9 cellular contexts compared by ENCODE assay signal in the genomic region with DNA sequence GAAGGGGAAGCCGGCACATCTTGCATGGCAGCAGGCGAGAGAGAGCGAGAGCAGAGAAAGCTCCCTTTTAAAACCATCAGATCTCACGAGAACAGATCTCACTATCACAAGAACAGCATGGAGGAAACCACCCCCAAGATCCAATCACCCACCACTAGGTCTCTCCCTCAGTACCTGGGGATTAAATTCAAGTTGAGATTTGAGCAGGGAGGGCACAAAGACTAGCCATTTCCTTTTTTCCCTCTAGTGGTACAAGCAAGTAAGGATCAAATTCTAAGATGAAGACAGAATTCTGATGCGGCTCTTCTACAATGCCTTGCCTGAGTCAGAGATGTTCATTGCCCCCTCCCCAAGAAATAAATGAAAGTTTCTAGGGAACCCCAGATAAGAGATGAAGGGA. TPM values are rescaled to one million over a fixed set of nuclear protein-coding genes. Genes with fewer than 3 reads are reported as not detected.
DNase-seq lines count a peak whose midpoint lies in the region; ATAC-seq, FAIRE-seq and TF ChIP-seq lines count a peak whose summit lies in the region.
"Had no signal": no experiment of that assay in that cellular context is flagged by ENCODE, and none has a peak within 500 bp of the region (broad histone marks: within the 10 kb centered on the region; RNA-seq: fewer than 3 reads in every experiment).

No MANE protein-coding gene starts in this region.

- no peaks in the 10 kb centered on the region for H3K9me3 ChIP-seq in CD4-positive, alpha-beta memory T cell (ENCODE audit: control insufficient read depth in 1 of 2, low read length in 2 of 2)
- no peaks in the 10 kb centered on the region for H3K9me3 ChIP-seq in GM23248 (ENCODE audit: low read depth)
- H3K9me3 ChIP-seq in suprapubic skin = no peaks in the 10 kb centered on the region

- CTCF ChIA-PET in CD4-positive, alpha-beta memory T cell (lab: Charles Lee; ENCODE audit: partially characterized antibody) = interaction anchor here (0.8 to 4.0 kb wide), 5 partner anchors 11 to 166 kb away, joined by 3 to 21 read pairs (median 5); no protein-coding TSS in a partner anchor
- CTCF ChIA-PET in activated B cell treated with CpG ODN at 0.5 μM for 24 hours (lab: Charles Lee) = interaction anchor here (2.2 kb wide), 1 partner anchor 243 kb away, joined by 8 read pairs; no protein-coding TSS in a partner anchor

- TF ChIP-seq EP300 in suprapubic skin (IDR thresholded peaks at IDR 0.05) = no peak

- no peaks in the 10 kb centered on the region for H3K36me3 ChIP-seq in CD4-positive, alpha-beta memory T cell (ENCODE audit: insufficient read depth, low read length)
- H3K36me3 ChIP-seq in GM23248 (ENCODE audit: low read depth) (no peaks in the 10 kb centered on the region), suprapubic skin (no peaks in the 10 kb centered on the region)

- H3K9me2 ChIP-seq in GM23248 (ENCODE audit: insufficient read depth) = no peaks in the 10 kb centered on the region

- no peaks in the 10 kb centered on the region for H3K27me3 Mint-ChIP-seq in CD4-positive, alpha-beta memory T cell
- no peaks in the 10 kb centered on the region for H3K27me3 Mint-ChIP-seq in activated B cell treated with CpG ODN at 0.5 μM for 24 hours

- peak; percentile 45 for ATAC-seq in activated B cell treated with CpG ODN at 0.5 μM for 24 hours (ENCODE audit: low read depth)

- H3K27ac ChIP-seq in CD4-positive, alpha-beta memory T cell (ENCODE audit: low read depth, low read length) = no peak overlapping the region
- no peak overlapping the region for H3K27ac ChIP-seq in GM23248
- no peak overlapping the region for H3K27ac ChIP-seq in suprapubic skin

- no peak for FAIRE-seq in D721Med (lab: Jason Lieb, UNC)

- no peak overlapping the region for H2AFZ ChIP-seq in GM23248

- H3K79me2 ChIP-seq in GM23248 (ENCODE audit: insufficient read depth) = no peaks in the 10 kb centered on the region

- 93 to 95% methylated on average over 5 of the region's 5 CpGs for WGBS in GM23248 (ENCODE audit: low coverage in 1 of 2, low lambda C conversion rate in 2 of 2, missing lambda C conversion rate in 2 of 2), 2 experiments
- 78% methylated on average over 5 of the region's 5 CpGs for WGBS in suprapubic skin

- DNase-seq in CD4-positive, alpha-beta memory T cell = peak in 4 of 5 donors; percentile 7 to 28 (median 21)
- DNase-seq in GM23248 (peak; percentile 37), activated B cell treated with CpG ODN at 0.5 μM for 24 hours (no peak), iPS-NIHi7 (ENCODE audit: extremely low spot score) (peak; percentile 54), suprapubic skin (ENCODE audit: low spot score in 2 of 2) (no peak), EL (no peak), D721Med (ENCODE audit: insufficient read length, low spot score) (no peak), globus pallidus (ENCODE audit: low spot score) (no peak)
- DNase-seq: occipital lobe had no signal

- H3K9me3 Mint-ChIP-seq in CD4-positive, alpha-beta memory T cell = peaks cover 0 to 2% (median 0%) of the 10 kb centered on the region in 8 donors
- no peaks in the 10 kb centered on the region for H3K9me3 Mint-ChIP-seq in activated B cell treated with CpG ODN at 0.5 μM for 24 hours

- peaks cover 24% of the 10 kb centered on the region for H3F3A ChIP-seq in GM23248 (ENCODE audit: insufficient read depth)

- no peak overlapping the region for H3K4me2 ChIP-seq in GM23248 (ENCODE audit: unreplicated experiment)

- no peak for TF ChIP-seq CTCF in activated B cell treated with CpG ODN at 0.5 μM for 24 hours (IDR thresholded peaks at IDR 0.05)
- TF ChIP-seq CTCF in suprapubic skin (IDR thresholded peaks at IDR 0.05) = no peak
- no peak for TF ChIP-seq CTCF in D721Med (IDR thresholded peaks at IDR 0.05; ENCODE audit: insufficient read depth, missing control alignments)

- H3K36me3 Mint-ChIP-seq in CD4-positive, alpha-beta memory T cell = no peaks in the 10 kb centered on the region
- H3K36me3 Mint-ChIP-seq in activated B cell treated with CpG ODN at 0.5 μM for 24 hours (ENCODE audit: low read depth) = no peaks in the 10 kb centered on the region

- H3K27ac Mint-ChIP-seq in CD4-positive, alpha-beta memory T cell = peak overlapping the region in 2 of 7 donors; percentile 40 to 66
- no peak overlapping the region for H3K27ac Mint-ChIP-seq in activated B cell treated with CpG ODN at 0.5 μM for 24 hours

- peaks cover 12% of the 10 kb centered on the region for H3K4me1 ChIP-seq in CD4-positive, alpha-beta memory T cell (ENCODE audit: insufficient read depth, low read length)
- H3K4me1 ChIP-seq in GM23248 (ENCODE audit: insufficient read depth) (peaks cover 17% of the 10 kb centered on the region), suprapubic skin (no peaks in the 10 kb centered on the region)

- TF ChIP-seq POLR2A in suprapubic skin (IDR thresholded peaks at IDR 0.05) = no peak

- peaks cover 12 to 21% (median 16%) of the 10 kb centered on the region in 4 donors for H3K4me1 Mint-ChIP-seq in CD4-positive, alpha-beta memory T cell
- H3K4me1 Mint-ChIP-seq in activated B cell treated with CpG ODN at 0.5 μM for 24 hours = no peaks in the 10 kb centered on the region

- in situ Hi-C loops in GM23248 (cut with MboI) = no loop called here

- POLR2A ChIA-PET in CD4-positive, alpha-beta memory T cell (lab: Charles Lee; ENCODE audit: partially characterized antibody) = interaction anchor here (1.3 kb wide), 1 partner anchor 165 kb away, joined by 3 read pairs; no protein-coding TSS in a partner anchor
- POLR2A ChIA-PET in activated B cell treated with CpG ODN at 0.5 μM for 24 hours (lab: Charles Lee) = no interaction called here

- intact Hi-C loops in CD4-positive, alpha-beta memory T cell (cut with micrococcal nuclease) = loop anchor here (5.0 kb wide), 1 partner anchor 44 kb away; a partner anchor contains a TSS
- intact Hi-C loops in activated B cell treated with CpG ODN at 0.5 μM for 24 hours (cut with micrococcal nuclease) = loop anchor here (1.0 kb wide), 1 partner anchor 165 kb away; no protein-coding TSS in a partner anchor

- peak overlapping the region in 6 of 8 donors; percentile 33 to 77 (median 48) for H3K4me3 Mint-ChIP-seq in CD4-positive, alpha-beta memory T cell
- H3K4me3 Mint-ChIP-seq in activated B cell treated with CpG ODN at 0.5 μM for 24 hours = no peak overlapping the region

- H3K4me3 ChIP-seq in CD4-positive, alpha-beta memory T cell (ENCODE audit: low read length in 2 of 2) = no peak overlapping the region
- H3K4me3 ChIP-seq in GM23248 = no peak overlapping the region
- no peak overlapping the region for H3K4me3 ChIP-seq in suprapubic skin

- H3K27me3 ChIP-seq in CD4-positive, alpha-beta memory T cell (ENCODE audit: insufficient read depth, low read length) = no peaks in the 10 kb centered on the region
- H3K27me3 ChIP-seq in GM23248 (replicated peaks; ENCODE audit: insufficient read depth) (peaks cover 7% of the 10 kb centered on the region), suprapubic skin (no peaks in the 10 kb centered on the region)

- no peaks in the 10 kb centered on the region for H4K20me1 ChIP-seq in GM23248 (ENCODE audit: insufficient read depth)

- H3K9ac ChIP-seq in GM23248 = no peak overlapping the region

RNA-seq across cellular contexts. Expression of a gene that starts 45.6 kb away (rescaled TPM):
- total RNA-seq in CD4-positive, alpha-beta memory T cell = 100 to 1,000 TPM; 229 to 248 TPM
- polyA plus RNA-seq in CD4-positive, alpha-beta memory T cell = 10 to 100 TPM; 51.5 to 87.9 TPM
- total RNA-seq in GM23248 (2014; rRNA removed; shearing (Covaris generic)) = 4.9 and 8.9 TPM in 2 replicates
- polyA plus RNA-seq in GM23248 (2016; fragmentation: Nextera tagmentation; extraction: Ambion mirVana) = 2.7 and 2.9 TPM in 2 replicates
- total RNA-seq in activated B cell treated with CpG ODN at 0.5 μM for 24 hours = 154 and 185 TPM in 2 replicates
- total RNA-seq in suprapubic skin = 10 to 100 TPM in 3 of 4 donors, 1 to 10 TPM in 1; 6.3 to 34.4 (median 17.8) TPM

Comparison
In these comparisons a context has a peak if more than half of its experiments do, and no peak if none do; other contexts are left out.
1. DNase-seq: peak in CD4-positive, alpha-beta memory T cell (4 of 5), GM23248 (single experiment) and iPS-NIHi7 (single experiment); none in activated B cell treated with CpG ODN at 0.5 μM for 24 hours (single experiment), suprapubic skin (0 of 2), EL (single experiment), D721Med (single experiment) and globus pallidus (single experiment).